Comparison of ENCODE assay signal across 8 cellular contexts in genomic region chr2:85826990-85827878, GRCh38.
DNase-seq lines count a peak whose midpoint lies in the region; ATAC-seq, FAIRE-seq and TF ChIP-seq lines count a peak whose summit lies in the region.

No MANE protein-coding gene starts in this region.

- H3K4me1 ChIP-seq in adipocyte (ENCODE audit: control insufficient read depth, insufficient read depth, low read length) (peaks cover 5% of the 10 kb centered on the region), right atrium auricular region (peaks cover 0 to 9% of the 10 kb centered on the region in 2 donors)

- peak overlapping the region; percentile 25 for H3K4me3 Mint-ChIP-seq in T-helper 1 cell treated with Interleukin-12 subunit alpha and Interleukin-12 subunit beta and Interleukin-4 antibody, amounts not matched to agents 30 μg/mL and 1 μg/mL, for 36 hours

- H3K27me3 ChIP-seq in H7 (ENCODE audit: control insufficient read depth, insufficient read depth, low read length) (no peaks in the 10 kb centered on the region), adipocyte (replicated peaks; ENCODE audit: control insufficient read depth, insufficient read depth, low read length) (peaks cover 6% of the 10 kb centered on the region), right atrium auricular region (no peaks in the 10 kb centered on the region)

- H3K4me1 Mint-ChIP-seq in T-helper 1 cell treated with Interleukin-12 subunit alpha and Interleukin-12 subunit beta and Interleukin-4 antibody, amounts not matched to agents 30 μg/mL and 1 μg/mL, for 36 hours (ENCODE audit: low read depth), result peaks cover 34% of the 10 kb centered on the region

- H3K36me3 ChIP-seq in H7 (replicated peaks; ENCODE audit: control insufficient read depth, insufficient read depth, low read length) (no peaks in the 10 kb centered on the region), adipocyte (ENCODE audit: control insufficient read depth, insufficient read depth, low read length, severe bottlenecking) (no peaks in the 10 kb centered on the region), right atrium auricular region (no peaks in the 10 kb centered on the region)

- TF ChIP-seq CTCF in D721Med (IDR thresholded peaks at IDR 0.05; ENCODE audit: insufficient read depth, missing control alignments), result peak; percentile 72
- peak; percentile 63 to 95 for TF ChIP-seq CTCF in right atrium auricular region (IDR thresholded peaks at IDR 0.05)

- ATAC-seq in HG03565 (IDR thresholded peaks at IDR 0.05; ENCODE audit: unreplicated experiment), result no peak

- H3K27ac ChIP-seq in right atrium auricular region, result no peak overlapping the region

- no peaks in the 10 kb centered on the region for H3K9me3 Mint-ChIP-seq in T-helper 1 cell treated with Interleukin-12 subunit alpha and Interleukin-12 subunit beta and Interleukin-4 antibody, amounts not matched to agents 30 μg/mL and 1 μg/mL, for 36 hours

- H3K27me3 Mint-ChIP-seq in T-helper 1 cell treated with Interleukin-12 subunit alpha and Interleukin-12 subunit beta and Interleukin-4 antibody, amounts not matched to agents 30 μg/mL and 1 μg/mL, for 36 hours (ENCODE audit: low read depth), result peaks cover 25% of the 10 kb centered on the region

- H3K9ac ChIP-seq in adipocyte (ENCODE audit: low read length), result peak overlapping the region; percentile 56

- H3K4me3 ChIP-seq in H7 (ENCODE audit: insufficient read depth, low read depth, low read length) (peak overlapping the region; percentile 4; the same call in 1 of the 2 replicates), adipocyte (ENCODE audit: low read length) (peak overlapping the region; percentile 57), right atrium auricular region (peak overlapping the region in 1 of 2 donors; percentile 24)

- H3K9me3 ChIP-seq in adipocyte (ENCODE audit: control insufficient read depth, low read length), result no peaks in the 10 kb centered on the region
- no peaks in the 10 kb centered on the region for H3K9me3 ChIP-seq in right atrium auricular region

- no peak overlapping the region for H3K27ac Mint-ChIP-seq in T-helper 1 cell treated with Interleukin-12 subunit alpha and Interleukin-12 subunit beta and Interleukin-4 antibody, amounts not matched to agents 30 μg/mL and 1 μg/mL, for 36 hours

- no peaks in the 10 kb centered on the region for H3K36me3 Mint-ChIP-seq in T-helper 1 cell treated with Interleukin-12 subunit alpha and Interleukin-12 subunit beta and Interleukin-4 antibody, amounts not matched to agents 30 μg/mL and 1 μg/mL, for 36 hours (ENCODE audit: low read depth)

- DNase-seq in D721Med (ENCODE audit: insufficient read length, low spot score) (peak; percentile 60), H7 (peak; percentile 78), NCI-H146 (lab: John Stamatoyannopoulos, UW) (peak; percentile 56), adipocyte (ENCODE audit: low read depth) (peak; percentile 91), right atrium auricular region (ENCODE audit: low spot score) (peak; percentile 79), retina (peak; percentile 89)

- no peak for FAIRE-seq in D721Med (lab: Jason Lieb, UNC)
